Comparison of ENCODE assay signal across 15 cellular contexts in the genomic region with DNA sequence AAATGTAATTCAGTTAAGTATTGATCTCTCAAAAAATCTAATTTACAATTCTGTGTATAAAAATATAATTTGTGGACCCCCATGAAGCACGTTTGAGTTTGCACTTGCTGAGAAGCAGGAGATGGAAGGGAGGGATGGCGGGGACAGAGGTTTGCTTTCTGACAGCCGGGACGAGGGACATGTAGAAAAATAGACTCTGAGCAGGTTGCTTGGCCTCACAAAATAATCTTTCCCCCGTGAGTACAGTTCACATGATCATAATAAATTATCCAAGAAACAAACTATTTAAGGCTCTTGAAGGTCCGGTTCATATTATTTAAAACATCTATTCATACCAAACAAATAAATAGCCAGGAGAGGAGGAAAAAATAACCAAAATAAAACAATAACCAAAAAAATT. TPM values are rescaled to one million over a fixed set of nuclear protein-coding genes. Genes with fewer than 3 reads are reported as not detected.
"Had no signal": no experiment of that assay in that cellular context is flagged by ENCODE, and none has a peak within 500 bp of the region (broad histone marks: within the 10 kb centered on the region; RNA-seq: fewer than 3 reads in every experiment).

No MANE protein-coding gene starts in this region.

- H3K9me3 Mint-ChIP-seq: activated T-cell treated with anti-CD3 and anti-CD28 coated beads, Interleukin-2, amount 50 U/mL, for 4 hours had no signal

- ATAC-seq: activated CD4-positive, CD25-positive, alpha-beta regulatory T cell treated with anti-CD3 and anti-CD28 coated beads, Interleukin-2, amount 50 U/mL, for 24 hours; activated T-cell treated with anti-CD3 and anti-CD28 coated beads, Interleukin-2, amount 50 U/mL, for 4 hours; gastroesophageal sphincter had no signal

- H3K27ac ChIP-seq: cardiac muscle cell, gastroesophageal sphincter, right atrium auricular region had no signal

- H3K4me3 ChIP-seq: cardiac muscle cell, gastroesophageal sphincter, lung had no signal

- DNase-seq: activated CD4-positive, alpha-beta T cell treated with anti-CD3 and anti-CD28 coated beads, Interleukin-2, amount 50 U/mL, for 48 hours; activated gamma-delta T cell treated with Interleukin-2 at 50 U/mL for 16 hours; activated T-cell treated with anti-CD3 and anti-CD28 coated beads, Interleukin-2, amount 50 U/mL, for 4 hours; midbrain; Right ventricle myocardium superior; stimulated activated CD4-positive, alpha-beta T cell treated with anti-CD3 and anti-CD28 coated beads, Interleukin-4, amount 100 ng/mL, for 24 hours; stimulated activated naive CD4-positive, alpha-beta T cell treated with Interleukin-2 at 50 U/mL for 16 hours; substantia nigra had no signal

- H3K9me3 ChIP-seq: gastroesophageal sphincter, right atrium auricular region, tibial nerve had no signal

- H3K36me3 ChIP-seq: cardiac muscle cell, gastroesophageal sphincter, right atrium auricular region, tibial nerve had no signal

RNA-seq across cellular contexts. Expression of gene SHH, which starts 10.0 kb away (rescaled TPM):
- total RNA-seq: cardiac muscle cell, right atrium auricular region, Right ventricle myocardium superior, skeletal muscle tissue had no signal
- polyA plus RNA-seq: cardiac muscle cell had no signal
